Comparison of ENCODE assay signal across 12 cellular contexts in the genomic region with DNA sequence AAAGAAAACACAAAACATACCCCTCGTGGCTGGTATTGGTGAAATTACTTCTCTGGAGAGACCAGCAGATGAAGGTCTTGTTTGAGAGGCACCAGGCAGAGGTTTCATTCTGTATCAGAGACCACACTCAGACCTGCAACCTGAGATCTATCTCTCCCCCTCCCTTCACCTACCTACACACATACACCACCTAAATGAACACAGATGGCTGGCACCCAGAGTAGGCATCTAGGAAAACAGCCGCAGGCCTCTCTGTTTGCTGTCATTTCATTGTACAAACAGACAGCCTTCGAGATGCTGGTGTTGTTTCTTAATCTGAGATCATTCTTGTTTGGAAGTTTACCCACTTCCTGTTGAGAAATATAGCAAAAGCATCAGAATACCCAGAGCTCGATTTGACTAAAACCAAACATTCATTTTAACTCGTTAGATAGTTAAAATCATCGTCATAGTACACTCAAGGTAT.
DNase-seq lines count a peak whose midpoint lies in the region; ATAC-seq, FAIRE-seq and TF ChIP-seq lines count a peak whose summit lies in the region.
"Had no signal": no experiment of that assay in that cellular context is flagged by ENCODE, and none has a peak within 500 bp of the region (broad histone marks: within the 10 kb centered on the region; RNA-seq: fewer than 3 reads in every experiment).

No MANE protein-coding gene starts in this region.

- TF ChIP-seq CTCF in SK-N-SH (IDR thresholded peaks at IDR 0.05) (no peak), GM20000 (IDR thresholded peaks at IDR 0.05; ENCODE audit: extremely low read depth, missing control alignments) (no peak)

- no peak overlapping the region for H3K9ac ChIP-seq in SK-N-SH

- ATAC-seq in GM21825 (IDR thresholded peaks at IDR 0.05; ENCODE audit: unreplicated experiment): no peak
- ATAC-seq: HCT116 had no signal

- H4K20me1 ChIP-seq in SK-N-SH (ENCODE audit: insufficient read depth): no peaks in the 10 kb centered on the region

- 21% methylated on average over 6 of the region's 6 CpGs for WGBS in SK-N-SH (ENCODE audit: low lambda C conversion rate)

- CTCF ChIA-PET in SK-N-SH (lab: Yijun Ruan, JAX): interaction anchor here (0.9 to 1.2 kb wide), 3 partner anchors 9 to 173 kb away, joined by 3 to 4 read pairs (median 3); no protein-coding TSS in a partner anchor

- no peak overlapping the region for H3K4me2 ChIP-seq in SK-N-SH

- DNase-seq in COLO668 (lab: John Stamatoyannopoulos, UW; ENCODE audit: unreplicated experiment) (peak; percentile 72), GM19239 (ENCODE audit: insufficient read length, low spot score) (no peak), MV-4-11 (lab: John Stamatoyannopoulos, UW) (peak; percentile 59), SK-N-SH (peak; percentile 33), cerebellar nuclear complex (lab: John Stamatoyannopoulos, UW) (no peak), HPDE6-E6E7 (ENCODE audit: extremely low spot score) (no peak), GM20000 (ENCODE audit: low spot score) (no peak)
- DNase-seq: activated CD8-positive, alpha-beta memory T cell treated with anti-CD3 and anti-CD28 coated beads, Interleukin-2, amount 50 U/mL, for 4 hours; midbrain; stimulated activated CD4-positive, alpha-beta T cell treated with anti-CD3 and anti-CD28 coated beads, Interleukin-2, amount 100 ng/mL, for 24 hours had no signal

- H3K79me2 ChIP-seq in SK-N-SH (ENCODE audit: insufficient read depth): no peaks in the 10 kb centered on the region

- TF ChIP-seq EP300 in SK-N-SH (IDR thresholded peaks at IDR 0.05; ENCODE audit: borderline replicate concordance in 1 of 2, low read depth in 1 of 2, low read length in 1 of 2): 0 out of 4 replicates have a peak, but pooled peaks of 1 of the 2 experiments have one; percentile 1

- H3K9me2 ChIP-seq in SK-N-SH: no peaks in the 10 kb centered on the region

- no peaks in the 10 kb centered on the region for H3F3A ChIP-seq in SK-N-SH (replicated peaks; ENCODE audit: insufficient read depth)

- no peaks in the 10 kb centered on the region for H3K9me3 ChIP-seq in SK-N-SH

- POLR2A ChIA-PET in SK-N-SH (lab: Yijun Ruan, JAX): no interaction called here

- H3K27me3 ChIP-seq in SK-N-SH (ENCODE audit: insufficient read depth): no peaks in the 10 kb centered on the region

- no peak overlapping the region for H2AFZ ChIP-seq in SK-N-SH (ENCODE audit: low read depth)

- H3K4me1 ChIP-seq in SK-N-SH (ENCODE audit: control insufficient read depth in 1 of 2, insufficient read depth in 2 of 2, low read depth in 1 of 2, low read length in 1 of 2): peaks cover 0 to 8% of the 10 kb centered on the region in 2 experiments; a peak in 2 of 4 replicates

- no peak overlapping the region for H3K4me3 ChIP-seq in SK-N-SH (ENCODE audit: low read depth in 2 of 2, low read length in 1 of 2)

- FAIRE-seq in GM19239 (lab: Jason Lieb, UNC): peak; percentile 42

- H3K27ac ChIP-seq in SK-N-SH (ENCODE audit: low read depth in 2 of 2, low read length in 1 of 2): no peak overlapping the region

- no peaks in the 10 kb centered on the region for H3K36me3 ChIP-seq in SK-N-SH (replicated peaks in 1 of 2; ENCODE audit: control insufficient read depth in 1 of 2, insufficient read depth in 2 of 2, low read length in 1 of 2)

- TF ChIP-seq RAD21 in SK-N-SH (IDR thresholded peaks at IDR 0.05; ENCODE audit: low read length): no peak

TF ChIP-seq in SK-N-SH, 30 proteins besides CTCF, POLR2A, EP300 and RAD21:
- TF ChIP-seq TCF12 (IDR thresholded peaks at IDR 0.05) (no peak), EZH2phosphoT487 (IDR thresholded peaks at IDR 0.05; ENCODE audit: borderline replicate concordance, low read depth) (no peak), SIN3A (IDR thresholded peaks at IDR 0.05; ENCODE audit: borderline replicate concordance, low read depth, low read length) (no peak), YY1 (IDR thresholded peaks at IDR 0.05; ENCODE audit: low read depth) (no peak), SMC3 (IDR thresholded peaks at IDR 0.05; ENCODE audit: low read depth, low read length) (no peak), GATA2 (CRISPR knock-in tag; IDR thresholded peaks at IDR 0.05) (peak; percentile 75)

Comparison
In these comparisons a context has a peak if more than half of its experiments do, and no peak if none do; other contexts are left out.
1. DNase-seq: peak in COLO668 (single experiment), MV-4-11 (single experiment) and SK-N-SH (single experiment); none in GM19239 (single experiment), cerebellar nuclear complex (0 of 2), HPDE6-E6E7 (single experiment) and GM20000 (single experiment).